In the genomic region with DNA sequence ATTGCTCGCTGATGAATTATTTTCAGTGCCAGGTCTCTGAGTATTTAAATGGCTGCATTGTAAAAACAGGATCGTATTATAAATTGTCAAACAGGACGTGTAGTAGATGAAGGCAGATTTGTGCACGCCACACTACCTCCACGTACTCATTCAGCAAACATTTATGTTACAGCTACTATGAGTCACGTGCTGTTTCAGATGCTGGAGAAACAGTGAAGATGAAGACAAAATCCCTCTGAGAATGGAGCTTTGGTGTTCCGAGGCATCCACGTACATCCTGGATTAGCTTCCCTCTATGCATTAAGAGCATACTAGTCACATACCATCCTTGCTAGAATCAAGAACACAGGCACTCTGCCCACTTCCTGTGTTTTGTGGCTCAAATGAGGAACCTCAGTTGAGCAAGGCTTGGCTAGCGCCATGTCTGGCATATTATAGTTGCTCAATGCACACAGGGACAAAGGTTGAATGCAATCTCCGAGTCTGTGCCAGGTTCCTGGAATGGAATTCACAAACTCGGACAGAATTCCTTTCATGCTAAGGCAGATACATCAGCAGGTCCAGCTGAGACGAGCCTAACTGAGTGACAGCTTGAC, we compare ENCODE assay signal across 11 cellular contexts.
DNase-seq lines count a peak whose midpoint lies in the region; ATAC-seq, FAIRE-seq and TF ChIP-seq lines count a peak whose summit lies in the region.
"Had no signal": no experiment of that assay in that cellular context is flagged by ENCODE, and none has a peak within 500 bp of the region (broad histone marks: within the 10 kb centered on the region; RNA-seq: fewer than 3 reads in every experiment).

No MANE protein-coding gene starts in this region.

- no peaks in the 10 kb centered on the region for H3K4me1 ChIP-seq in ascending aorta
- peaks cover 27% of the 10 kb centered on the region for H3K4me1 ChIP-seq in keratinocyte (ENCODE audit: control insufficient read depth, extremely low read depth, insufficient read depth, low read length)
- no peaks in the 10 kb centered on the region for H3K4me1 ChIP-seq in tibial artery

- peaks cover 53% of the 10 kb centered on the region for H3K36me3 Mint-ChIP-seq in activated CD4-positive, alpha-beta T cell treated with anti-CD3 and anti-CD28 coated beads, Interleukin-2, amount 10 ng/mL, durations not matched to agents 7 days and 5 days (ENCODE audit: low read depth)

- H3K27ac ChIP-seq in ascending aorta (no peak overlapping the region), keratinocyte (ENCODE audit: control insufficient read depth, insufficient read depth, low read length) (no peak overlapping the region), tibial artery (no peak overlapping the region)
- H3K27ac ChIP-seq: brain microvascular endothelial cell had no signal

- peak overlapping the region; percentile 29 for H3K4me2 ChIP-seq in keratinocyte (ENCODE audit: control insufficient read depth, extremely low read depth, insufficient read depth, low read depth, low read length)

- H3K27me3 ChIP-seq in ascending aorta (no peaks in the 10 kb centered on the region), keratinocyte (ENCODE audit: control insufficient read depth, extremely low read depth, insufficient read depth, low read length) (no peaks in the 10 kb centered on the region), tibial artery (no peaks in the 10 kb centered on the region)
- H3K27me3 ChIP-seq: brain microvascular endothelial cell had no signal

- H3K9me3 ChIP-seq in ascending aorta = no peaks in the 10 kb centered on the region
- no peaks in the 10 kb centered on the region for H3K9me3 ChIP-seq in keratinocyte (ENCODE audit: control insufficient read depth, low read depth, low read length)
- H3K9me3 ChIP-seq in tibial artery = no peaks in the 10 kb centered on the region

- H3K4me3 ChIP-seq in ascending aorta (no peak overlapping the region), keratinocyte (ENCODE audit: control insufficient read depth in 2 of 3, extremely low read depth in 1 of 3, insufficient read depth in 2 of 3, low read depth in 1 of 3, low read length in 3 of 3) (no peak overlapping the region), tibial artery (no peak overlapping the region)

- no peaks in the 10 kb centered on the region for H3K9me1 ChIP-seq in keratinocyte (ENCODE audit: control insufficient read depth, extremely low read depth, insufficient read depth, low read length)

- in situ Hi-C loops in G401 (cut with HindIII; ENCODE audit: low sequenced_read_pairs) = no loop called here

- H3K27me3 Mint-ChIP-seq in activated CD4-positive, alpha-beta T cell treated with anti-CD3 and anti-CD28 coated beads, Interleukin-2, amount 10 ng/mL, durations not matched to agents 7 days and 5 days = no peaks in the 10 kb centered on the region

- no peak overlapping the region for H2AFZ ChIP-seq in keratinocyte (ENCODE audit: control insufficient read depth, low read length)

- POLR2A ChIA-PET in activated CD4-positive, alpha-beta T cell treated with anti-CD3 and anti-CD28 coated beads, Interleukin-2, amount 10 ng/mL, durations not matched to agents 7 days and 5 days (lab: Charles Lee) = no interaction called here

- no peak for ATAC-seq in HG03442 (IDR thresholded peaks at IDR 0.05; ENCODE audit: unreplicated experiment)

- peaks cover 14% of the 10 kb centered on the region for H3K4me1 Mint-ChIP-seq in activated CD4-positive, alpha-beta T cell treated with anti-CD3 and anti-CD28 coated beads, Interleukin-2, amount 10 ng/mL, durations not matched to agents 7 days and 5 days

- H3K27ac Mint-ChIP-seq in activated CD4-positive, alpha-beta T cell treated with anti-CD3 and anti-CD28 coated beads, Interleukin-2, amount 10 ng/mL, durations not matched to agents 7 days and 5 days = no peak overlapping the region

- H3K9me3 Mint-ChIP-seq in activated CD4-positive, alpha-beta T cell treated with anti-CD3 and anti-CD28 coated beads, Interleukin-2, amount 10 ng/mL, durations not matched to agents 7 days and 5 days = no peaks in the 10 kb centered on the region

- H3K36me3 ChIP-seq in ascending aorta (no peaks in the 10 kb centered on the region), keratinocyte (ENCODE audit: control insufficient read depth in 2 of 2, extremely low read depth in 1 of 2, insufficient read depth in 2 of 2, low read length in 2 of 2) (no peaks in the 10 kb centered on the region), tibial artery (peaks cover 0 to 4% (median 0%) of the 10 kb centered on the region in 3 donors)
- H3K36me3 ChIP-seq: brain microvascular endothelial cell had no signal

- H3K79me2 ChIP-seq in keratinocyte (ENCODE audit: control insufficient read depth, insufficient read depth, low read length) = no peaks in the 10 kb centered on the region

- H3K9ac ChIP-seq in keratinocyte (ENCODE audit: control insufficient read depth, extremely low read depth, insufficient read depth, low read length) = no peak overlapping the region

- dilution Hi-C loops in keratinocyte (cut with MboI; ENCODE audit: extremely low pct_ligation_motif_present, low sequenced_read_pairs) = no loop called here

- peak; percentile 22 for DNase-seq in activated CD4-positive, alpha-beta T cell treated with anti-CD3 and anti-CD28 coated beads, Interleukin-2, amount 10 ng/mL, durations not matched to agents 7 days and 5 days
- no peak for DNase-seq in activated CD4-positive, alpha-beta T cell treated with anti-CD3 and anti-CD28 coated beads, Interleukin-2, amount 50 U/mL, for 4 hours
- DNase-seq in ascending aorta (ENCODE audit: low spot score in 2 of 2) = peak; percentile 25 to 78
- DNase-seq in keratinocyte (ENCODE audit: low read depth, low spot score) = no peak
- peak; percentile 76 to 78 for DNase-seq in tibial artery
- DNase-seq in G401 (ENCODE audit: low spot score) = no peak
- no peak for DNase-seq in dermis blood vessel endothelial cell
- DNase-seq: 8988T, brain microvascular endothelial cell had no signal

- CTCF ChIA-PET in activated CD4-positive, alpha-beta T cell treated with anti-CD3 and anti-CD28 coated beads, Interleukin-2, amount 10 ng/mL, durations not matched to agents 7 days and 5 days (lab: Charles Lee) = no interaction called here

- peaks cover 4% of the 10 kb centered on the region for H4K20me1 ChIP-seq in keratinocyte (ENCODE audit: control insufficient read depth, extremely low read depth, insufficient read depth, low read length)

- intact Hi-C loops in ascending aorta (cut with DNase I) (no loop called here), tibial artery (cut with DNase I; ENCODE audit: low total_unique reads) (no loop called here)

- FAIRE-seq in keratinocyte (lab: Jason Lieb, UNC) = peak; percentile 58
- FAIRE-seq: TTC549 had no signal

- H3K4me3 Mint-ChIP-seq in activated CD4-positive, alpha-beta T cell treated with anti-CD3 and anti-CD28 coated beads, Interleukin-2, amount 10 ng/mL, durations not matched to agents 7 days and 5 days = no peak overlapping the region

- TF ChIP-seq CTCF in ascending aorta (IDR thresholded peaks at IDR 0.05) (no peak), keratinocyte (optimal IDR thresholded peaks at IDR 0.05 in 1 of 3, IDR thresholded peaks at IDR 0.05 in 1 of 3, conservative IDR thresholded peaks at IDR 0.05 in 1 of 3; ENCODE audit: extremely low read depth in 1 of 3, insufficient read depth in 2 of 3, low read length in 3 of 3) (no peak), tibial artery (IDR thresholded peaks at IDR 0.05) (no peak)

Comparison
In these comparisons a context has a peak if more than half of its experiments do, and no peak if none do; other contexts are left out.
1. DNase-seq: peak in activated CD4-positive, alpha-beta T cell treated with anti-CD3 and anti-CD28 coated beads, Interleukin-2, amount 10 ng/mL, durations not matched to agents 7 days and 5 days (single experiment), ascending aorta (2 of 2) and tibial artery (2 of 2); none in activated CD4-positive, alpha-beta T cell treated with anti-CD3 and anti-CD28 coated beads, Interleukin-2, amount 50 U/mL, for 4 hours (0 of 2), keratinocyte (single experiment), G401 (single experiment) and dermis blood vessel endothelial cell (single experiment).